In genomic region chr2:59919579-59919978, GRCh38 we compare ENCODE assay signal across 29 cellular contexts.
"Had no signal": no experiment of that assay in that cellular context is flagged by ENCODE, and none has a peak within 500 bp of the region (broad histone marks: within the 10 kb centered on the region; RNA-seq: fewer than 3 reads in every experiment).

No MANE protein-coding gene starts in this region.

- H3K4me1 Mint-ChIP-seq: activated CD4-positive, alpha-beta T cell treated with anti-CD3 and anti-CD28 coated beads, Interleukin-2, amount 10 ng/mL, durations not matched to agents 24 days and 14 days; T-helper 17 cell had no signal

- H3K9me3 ChIP-seq: esophagus muscularis mucosa, gastroesophageal sphincter had no signal

- H3K4me3 Mint-ChIP-seq: activated CD4-positive, alpha-beta memory T cell treated with anti-CD3 and anti-CD28 coated beads for 36 hours; activated CD4-positive, alpha-beta T cell treated with anti-CD3 and anti-CD28 coated beads for 36 hours; activated CD4-positive, alpha-beta T cell treated with anti-CD3 and anti-CD28 coated beads, Interleukin-2, amount 10 ng/mL, durations not matched to agents 24 days and 14 days; activated CD8-positive, alpha-beta memory T cell treated with anti-CD3 and anti-CD28 coated beads, Interleukin-2, amount 10 ng/mL, durations not matched to agents 7 days and 5 days; activated CD8-positive, alpha-beta T cell treated with anti-CD3 and anti-CD28 coated beads, Interleukin-2, amount 10 ng/mL, durations not matched to agents 7 days and 5 days; activated naive CD4-positive, alpha-beta T cell treated with anti-CD3 and anti-CD28 coated beads for 36 hours; activated naive CD4-positive, alpha-beta T cell treated with anti-CD3 and anti-CD28 coated beads, Interleukin-2, amount 50 U/mL, for 24 hours; activated naive CD8-positive, alpha-beta T cell treated with anti-CD3 and anti-CD28 coated beads, Interleukin-2, amount 10 ng/mL, durations not matched to agents 7 days and 5 days; activated T-helper 1 cell treated with anti-CD3 and anti-CD28 coated beads, Interleukin-12 subunit alpha, Interleukin-12 subunit beta, Interleukin-2, Interleukin-4 antibody, amounts not matched to agents 30 ng/mL and 10 ng/mL and 1 ng/mL, durations not matched to agents 14 hours and 24 hours and 36 hours; effector memory CD8-positive, alpha-beta T cell; T-helper 17 cell had no signal

- H3K27me3 Mint-ChIP-seq: activated CD4-positive, alpha-beta memory T cell treated with anti-CD3 and anti-CD28 coated beads for 36 hours; activated CD4-positive, alpha-beta T cell treated with anti-CD3 and anti-CD28 coated beads for 36 hours; activated CD4-positive, alpha-beta T cell treated with anti-CD3 and anti-CD28 coated beads, Interleukin-2, amount 10 ng/mL, durations not matched to agents 24 days and 14 days; activated CD8-positive, alpha-beta memory T cell treated with anti-CD3 and anti-CD28 coated beads, Interleukin-2, amount 10 ng/mL, durations not matched to agents 7 days and 5 days; activated naive CD4-positive, alpha-beta T cell treated with anti-CD3 and anti-CD28 coated beads, Interleukin-2, amount 50 U/mL, for 24 hours; activated naive CD8-positive, alpha-beta T cell treated with anti-CD3 and anti-CD28 coated beads, Interleukin-2, amount 10 ng/mL, durations not matched to agents 7 days and 5 days; effector memory CD8-positive, alpha-beta T cell; T-helper 17 cell had no signal

- H3K27ac ChIP-seq: brain microvascular endothelial cell, esophagus muscularis mucosa, gastroesophageal sphincter had no signal

- H3K4me3 ChIP-seq: esophagus muscularis mucosa, gastroesophageal sphincter had no signal

- H3K36me3 ChIP-seq: brain microvascular endothelial cell, esophagus muscularis mucosa, gastroesophageal sphincter had no signal

- DNase-seq: activated CD4-positive, alpha-beta memory T cell treated with anti-CD3 and anti-CD28 coated beads for 36 hours; activated CD4-positive, alpha-beta T cell treated with anti-CD3 and anti-CD28 coated beads for 36 hours; activated CD4-positive, alpha-beta T cell treated with anti-CD3 and anti-CD28 coated beads, Interleukin-2, amount 10 ng/mL, durations not matched to agents 24 days and 14 days; activated CD4-positive, CD25-positive, alpha-beta regulatory T cell; activated CD4-positive, CD25-positive, alpha-beta regulatory T cell treated with anti-CD3 and anti-CD28 coated beads, Interleukin-2, amount 50 U/mL, for 72 hours; activated CD8-positive, alpha-beta memory T cell treated with anti-CD3 and anti-CD28 coated beads, Interleukin-2, amount 10 ng/mL, durations not matched to agents 7 days and 5 days; activated CD8-positive, alpha-beta memory T cell treated with anti-CD3 and anti-CD28 coated beads, Interleukin-2, amount 50 U/mL, for 4 hours; activated CD8-positive, alpha-beta T cell treated with anti-CD3 and anti-CD28 coated beads, Interleukin-2, amount 10 ng/mL, durations not matched to agents 7 days and 5 days; activated effector memory CD4-positive, alpha-beta T cell treated with anti-CD3 and anti-CD28 coated beads, Interleukin-2, amount 50 U/mL, for 16 hours; activated naive CD4-positive, alpha-beta T cell treated with anti-CD3 and anti-CD28 coated beads for 36 hours; activated naive CD8-positive, alpha-beta T cell treated with anti-CD3 and anti-CD28 coated beads, Interleukin-2, amount 10 ng/mL, durations not matched to agents 7 days and 5 days; activated T-cell treated with anti-CD3 and anti-CD28 coated beads, Interleukin-2, amount 50 U/mL, for 1 hour; activated T-cell treated with anti-CD3 and anti-CD28 coated beads, Interleukin-2, amount 50 U/mL, for 48 hours; amniotic stem cell; anterior cingulate cortex; brain microvascular endothelial cell; cortex of kidney; dermis blood vessel endothelial cell; effector CD4-positive, alpha-beta T cell; effector memory CD8-positive, alpha-beta T cell; erythroblast; foreskin melanocyte; T-helper 1 cell; T-helper 17 cell had no signal

- ATAC-seq: activated CD4-positive, alpha-beta T cell treated with anti-CD3 and anti-CD28 coated beads for 36 hours; activated CD8-positive, alpha-beta memory T cell treated with anti-CD3 and anti-CD28 coated beads, Interleukin-2, amount 10 ng/mL, durations not matched to agents 7 days and 5 days; activated CD8-positive, alpha-beta T cell treated with anti-CD3 and anti-CD28 coated beads, Interleukin-2, amount 10 ng/mL, durations not matched to agents 7 days and 5 days; effector memory CD8-positive, alpha-beta T cell; gastroesophageal sphincter; T-helper 17 cell had no signal

- H3K36me3 Mint-ChIP-seq: activated CD4-positive, alpha-beta memory T cell treated with anti-CD3 and anti-CD28 coated beads for 36 hours; activated CD8-positive, alpha-beta memory T cell treated with anti-CD3 and anti-CD28 coated beads, Interleukin-2, amount 10 ng/mL, durations not matched to agents 7 days and 5 days; activated naive CD4-positive, alpha-beta T cell treated with anti-CD3 and anti-CD28 coated beads, Interleukin-2, amount 50 U/mL, for 24 hours; activated naive CD8-positive, alpha-beta T cell treated with anti-CD3 and anti-CD28 coated beads, Interleukin-2, amount 10 ng/mL, durations not matched to agents 7 days and 5 days had no signal

- H3K27ac Mint-ChIP-seq: activated CD4-positive, alpha-beta memory T cell treated with anti-CD3 and anti-CD28 coated beads for 36 hours; activated CD4-positive, alpha-beta T cell treated with anti-CD3 and anti-CD28 coated beads for 36 hours; activated CD4-positive, alpha-beta T cell treated with anti-CD3 and anti-CD28 coated beads, Interleukin-2, amount 10 ng/mL, durations not matched to agents 24 days and 14 days; activated CD8-positive, alpha-beta memory T cell treated with anti-CD3 and anti-CD28 coated beads, Interleukin-2, amount 10 ng/mL, durations not matched to agents 7 days and 5 days; activated CD8-positive, alpha-beta T cell treated with anti-CD3 and anti-CD28 coated beads, Interleukin-2, amount 10 ng/mL, durations not matched to agents 7 days and 5 days; activated naive CD4-positive, alpha-beta T cell treated with anti-CD3 and anti-CD28 coated beads for 36 hours; activated naive CD4-positive, alpha-beta T cell treated with anti-CD3 and anti-CD28 coated beads, Interleukin-2, amount 50 U/mL, for 24 hours; activated naive CD8-positive, alpha-beta T cell treated with anti-CD3 and anti-CD28 coated beads, Interleukin-2, amount 10 ng/mL, durations not matched to agents 7 days and 5 days; activated T-helper 1 cell treated with anti-CD3 and anti-CD28 coated beads, Interleukin-12 subunit alpha, Interleukin-12 subunit beta, Interleukin-2, Interleukin-4 antibody, amounts not matched to agents 30 ng/mL and 10 ng/mL and 1 ng/mL, durations not matched to agents 14 hours and 24 hours and 36 hours; activated T-helper 2 cell treated with anti-CD3 and anti-CD28 coated beads, Interferon-gamma antibody, Interleukin-2, Interleukin-4, amounts not matched to agents 10 μg/mL and 5 μg/mL and 100 μg/mL, durations not matched to agents 14 hours and 24 hours and 36 hours; effector memory CD8-positive, alpha-beta T cell; T-helper 17 cell had no signal

- H3K4me1 ChIP-seq: esophagus muscularis mucosa, gastroesophageal sphincter had no signal

- H3K27me3 ChIP-seq: brain microvascular endothelial cell had no signal

- H3K9me3 Mint-ChIP-seq: activated CD4-positive, alpha-beta memory T cell treated with anti-CD3 and anti-CD28 coated beads for 36 hours; activated CD4-positive, alpha-beta T cell treated with anti-CD3 and anti-CD28 coated beads, Interleukin-2, amount 10 ng/mL, durations not matched to agents 24 days and 14 days; activated naive CD4-positive, alpha-beta T cell treated with anti-CD3 and anti-CD28 coated beads for 36 hours; activated naive CD4-positive, alpha-beta T cell treated with anti-CD3 and anti-CD28 coated beads, Interleukin-2, amount 50 U/mL, for 24 hours; activated T-helper 1 cell treated with anti-CD3 and anti-CD28 coated beads, Interleukin-12 subunit alpha, Interleukin-12 subunit beta, Interleukin-2, Interleukin-4 antibody, amounts not matched to agents 30 ng/mL and 10 ng/mL and 1 ng/mL, durations not matched to agents 14 hours and 24 hours and 36 hours; activated T-helper 2 cell treated with anti-CD3 and anti-CD28 coated beads, Interferon-gamma antibody, Interleukin-2, Interleukin-4, amounts not matched to agents 10 μg/mL and 5 μg/mL and 100 μg/mL, durations not matched to agents 14 hours and 24 hours and 36 hours had no signal
